Comparison of ENCODE assay signal across 18 cellular contexts in the genomic region with DNA sequence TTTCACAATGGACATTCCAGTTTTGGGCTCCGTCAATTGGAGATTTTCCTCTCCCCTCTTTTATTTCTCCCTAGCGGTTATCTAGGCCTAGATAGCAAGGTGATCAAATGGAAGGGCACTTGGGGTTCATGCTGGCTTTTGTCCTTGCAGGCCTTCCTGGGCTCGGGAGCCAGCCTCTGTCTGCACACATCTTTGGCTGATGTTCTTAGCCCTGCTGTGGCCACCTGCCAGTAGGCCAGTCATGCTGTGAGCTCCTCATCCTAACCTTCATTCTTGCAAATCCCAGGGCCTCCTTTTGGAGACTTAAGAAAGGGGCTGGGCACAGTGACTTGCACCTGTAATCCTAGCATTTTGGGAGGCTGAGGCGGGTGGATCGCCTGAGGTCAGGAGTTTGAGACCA. TPM values are rescaled to one million over a fixed set of nuclear protein-coding genes. Genes with fewer than 3 reads are reported as not detected.
DNase-seq lines count a peak whose midpoint lies in the region; ATAC-seq, FAIRE-seq and TF ChIP-seq lines count a peak whose summit lies in the region.
"Had no signal": no experiment of that assay in that cellular context is flagged by ENCODE, and none has a peak within 500 bp of the region (broad histone marks: within the 10 kb centered on the region; RNA-seq: fewer than 3 reads in every experiment).

No MANE protein-coding gene starts in this region.

- no peaks in the 10 kb centered on the region for H3K9me2 ChIP-seq in GM23248 (ENCODE audit: insufficient read depth)

- H3K9me3 ChIP-seq in GM23248 (ENCODE audit: low read depth): no peaks in the 10 kb centered on the region
- no peaks in the 10 kb centered on the region for H3K9me3 ChIP-seq in HepG2 (ENCODE audit: low read length)

- TF ChIP-seq RAD21 in HepG2 (CRISPR knock-in tag; IDR thresholded peaks at IDR 0.05): no peak

- no peaks in the 10 kb centered on the region for H3K36me3 ChIP-seq in GM23248 (ENCODE audit: low read depth)
- H3K36me3 ChIP-seq in HepG2 (replicated peaks in 1 of 2; ENCODE audit: control insufficient read depth in 1 of 2, insufficient read depth in 2 of 2, low read length in 2 of 2): no peaks in the 10 kb centered on the region
- no peaks in the 10 kb centered on the region for H3K36me3 ChIP-seq in H7 (replicated peaks; ENCODE audit: control insufficient read depth, insufficient read depth, low read length)

- H3K4me3 ChIP-seq in GM23248: no peak overlapping the region
- no peak overlapping the region for H3K4me3 ChIP-seq in HepG2 (replicated peaks in 1 of 3; ENCODE audit: insufficient read depth in 1 of 3, low read depth in 2 of 3, low read length in 3 of 3)
- H3K4me3 ChIP-seq in H7 (ENCODE audit: insufficient read depth, low read depth, low read length): no peak overlapping the region

- in situ Hi-C loops in GM23248 (cut with MboI): no loop called here
- in situ Hi-C loops in HepG2 (cut with HindIII; ENCODE audit: extremely low pct_ligation_motif_present, low pct_unique_long_range_greater_than_20kb): no loop called here

- intact Hi-C loops in HepG2 (cut with micrococcal nuclease; ENCODE audit: unreplicated experiment): no loop called here

- H3K27me3 ChIP-seq in GM23248 (replicated peaks; ENCODE audit: insufficient read depth): no peaks in the 10 kb centered on the region; the same call in 1 of the 2 replicates
- H3K27me3 ChIP-seq in HepG2 (ENCODE audit: control insufficient read depth in 1 of 2, insufficient read depth in 2 of 2, low read length in 2 of 2): peaks cover 7 to 43% of the 10 kb centered on the region in 2 experiments
- H3K27me3 ChIP-seq in H7 (ENCODE audit: control insufficient read depth, insufficient read depth, low read length): no peaks in the 10 kb centered on the region

- no peak for TF ChIP-seq POLR2A in HepG2 (IDR thresholded peaks at IDR 0.05; ENCODE audit: insufficient read depth in 1 of 2, low read depth in 2 of 2, low read length in 2 of 2)

- DNase-seq in GM23248 (peak; percentile 33), HepG2 (ENCODE audit: low spot score) (no peak), H7 (no peak)
- DNase-seq: 8988T; DMS79 treated with DMSO at 0.1 percent for 48 hours; NCI-H1417; NCI-H187; NCI-H2107; NCI-H510A; NCI-H748 treated with DMSO at 0.1 percent for 48 hours; NK-92 treated with Interleukin-12 subunit alpha and Interleukin-12 subunit beta, amount 100 ng/mL, for 24 hours had no signal

- no peak for FAIRE-seq in HepG2 (lab: Jason Lieb, UNC)
- FAIRE-seq: H1, RCC 7860 had no signal

- H3K27ac ChIP-seq in GM23248 (no peak overlapping the region), HepG2 (ENCODE audit: extremely low read length, insufficient read depth, low read length) (no peak overlapping the region)
- H3K27ac ChIP-seq: KMS-11 had no signal

- WGBS in GM23248 (ENCODE audit: low coverage in 1 of 2, low lambda C conversion rate in 2 of 2, missing lambda C conversion rate in 2 of 2), 2 experiments: 84 to 93% methylated on average over 5 of the region's 5 CpGs
- 42% methylated on average over 5 of the region's 5 CpGs for WGBS in HepG2 (ENCODE audit: low lambda C conversion rate)

- TF ChIP-seq EP300 in HepG2 (IDR thresholded peaks at IDR 0.05; ENCODE audit: low read depth in 2 of 2, low read length in 2 of 2) (no peak), HepG2 (CRISPR knock-in tag; IDR thresholded peaks at IDR 0.05; ENCODE audit: borderline replicate concordance) (no peak)

- POLR2A ChIA-PET in HepG2 (lab: Yijun Ruan, JAX): no interaction called here

- H4K20me1 ChIP-seq in GM23248 (ENCODE audit: insufficient read depth) (no peaks in the 10 kb centered on the region), HepG2 (ENCODE audit: insufficient read depth, low read length) (no peaks in the 10 kb centered on the region)

- TF ChIP-seq CTCF in HepG2 (CRISPR knock-in tag; IDR thresholded peaks at IDR 0.05): no peak

- H3K9ac ChIP-seq in GM23248 (no peak overlapping the region), HepG2 (ENCODE audit: insufficient read depth, low read depth, low read length) (no peak overlapping the region)
- H3K9ac ChIP-seq: KMS-11 had no signal

- CTCF ChIA-PET in HepG2 (lab: Yijun Ruan, JAX; ENCODE audit: low intra/inter-chr PET ratio, low total read pairs): no interaction called here

- no peak overlapping the region for H2AFZ ChIP-seq in GM23248
- H2AFZ ChIP-seq in HepG2 (ENCODE audit: low read length): no peak overlapping the region

- ATAC-seq in HepG2: no peak
- no peak for ATAC-seq in SK-N-SH treated with all-trans-retinoic acid at 6 μM for 48 hours
- ATAC-seq: Right ventricle myocardium inferior had no signal

- no peaks in the 10 kb centered on the region for H3K4me1 ChIP-seq in GM23248 (ENCODE audit: insufficient read depth)
- H3K4me1 ChIP-seq in HepG2 (ENCODE audit: insufficient read depth, low read length): peaks cover 31% of the 10 kb centered on the region

- no TSS peak for BruUV-seq in HepG2 (replicated peaks; lab: Mats Ljungman, UMichigan)

- H3K79me2 ChIP-seq in GM23248 (ENCODE audit: insufficient read depth) (no peaks in the 10 kb centered on the region), HepG2 (ENCODE audit: insufficient read depth, low read length) (no peaks in the 10 kb centered on the region)

- H3K4me2 ChIP-seq in GM23248 (ENCODE audit: unreplicated experiment): no peak overlapping the region
- H3K4me2 ChIP-seq in HepG2 (ENCODE audit: low read depth, low read length): no peak overlapping the region
- H3K4me2 ChIP-seq: KMS-11 had no signal

- no peaks in the 10 kb centered on the region for H3F3A ChIP-seq in GM23248 (ENCODE audit: insufficient read depth)

RNA-seq across cellular contexts. Expression of gene TIE1, which starts 13.5 kb away (rescaled TPM):
- total RNA-seq in GM23248 (2014; rRNA removed; shearing (Covaris generic)): not detected in 2 replicates
- polyA plus RNA-seq in GM23248 (2016; fragmentation: Nextera tagmentation; extraction: Ambion mirVana): 0.10 and 0.21 TPM in 2 replicates
- 0.20 and 0.84 TPM in 2 replicates for total RNA-seq in HepG2 (2016; rRNA removed; fragmentation: Illumina TruSeq; extraction: Trizol)
- total RNA-seq in HepG2 (2016; cell fraction: cytosol; rRNA removed; fragmentation: Illumina TruSeq; extraction: Trizol; ENCODE audit: low read depth): not detected in 2 replicates
- total RNA-seq in HepG2 (2016; cell fraction: insoluble cytoplasmic fraction; rRNA removed; fragmentation: Illumina TruSeq; extraction: Trizol): 0.30 and 0.76 TPM in 2 replicates
- 0.10 and 0.19 TPM in 2 replicates for total RNA-seq in HepG2 (2016; cell fraction: membrane; rRNA removed; fragmentation: Illumina TruSeq; extraction: Trizol)
- 1.3 TPM in 2 replicates for total RNA-seq in HepG2 (2016; cell fraction: nucleus; rRNA removed; fragmentation: Illumina TruSeq; extraction: Trizol)
- polyA plus RNA-seq in HepG2 (2011; rRNA removed): 0.58 and 2.5 TPM in 2 replicates
- polyA plus RNA-seq in HepG2 (2011; cell fraction: cytosol; rRNA removed): 0.72 and 1.1 TPM in 2 replicates
- polyA plus RNA-seq in HepG2 (2011; cell fraction: nucleus; rRNA removed): 2.4 and 4.2 TPM in 2 replicates
- polyA plus RNA-seq in HepG2 (2012): 0.35 and 1.3 TPM in 2 replicates
- polyA plus RNA-seq in HepG2 (2016; cell fraction: cytosol; fragmentation: Illumina TruSeq; extraction: Trizol; ENCODE audit: low read depth): 0.09 and 0.11 TPM in 2 replicates
- 0.36 and 0.49 TPM in 2 replicates for polyA plus RNA-seq in HepG2 (2016; cell fraction: insoluble cytoplasmic fraction; fragmentation: Illumina TruSeq; extraction: Trizol; ENCODE audit: low read depth)
- 0.06 and 0.20 TPM in 2 replicates for polyA plus RNA-seq in HepG2 (2016; cell fraction: membrane; fragmentation: Illumina TruSeq; extraction: Trizol; ENCODE audit: low read depth)
- 0.96 and 1.3 TPM in 2 replicates for polyA plus RNA-seq in HepG2 (2016; cell fraction: nucleus; fragmentation: Illumina TruSeq; extraction: Trizol; ENCODE audit: insufficient read depth, low read depth)
- 4.2 TPM in 1 of 2 replicates, not detected in the other for polyA minus RNA-seq in HepG2 (2011; rRNA and poly(A)+ RNA removed; ENCODE audit: low replicate concordance)
- polyA minus RNA-seq in HepG2 (2011; cell fraction: cytosol; rRNA and poly(A)+ RNA removed): 0.88 and 2.3 TPM in 2 replicates
- polyA minus RNA-seq in HepG2 (2011; cell fraction: nucleus; rRNA and poly(A)+ RNA removed): 0.75 and 0.77 TPM in 2 replicates
- total RNA-seq in H7 (2014; rRNA removed; shearing (Covaris generic)): 2.6 and 5.4 TPM in 2 replicates
- polyA plus RNA-seq: CD14-positive monocyte had no signal

RNA-seq across cellular contexts. Expression of gene MPL, which starts 23.4 kb away (rescaled TPM):
- not detected in 2 replicates for total RNA-seq in GM23248 (2014; rRNA removed; shearing (Covaris generic))
- polyA plus RNA-seq in GM23248 (2016; fragmentation: Nextera tagmentation; extraction: Ambion mirVana): not detected in 2 replicates
- total RNA-seq in HepG2 (2016; rRNA removed; fragmentation: Illumina TruSeq; extraction: Trizol): not detected in 2 replicates
- total RNA-seq in HepG2 (2016; cell fraction: cytosol; rRNA removed; fragmentation: Illumina TruSeq; extraction: Trizol; ENCODE audit: low read depth): 0.30 TPM in 1 of 2 replicates, not detected in the other
- total RNA-seq in HepG2 (2016; cell fraction: insoluble cytoplasmic fraction; rRNA removed; fragmentation: Illumina TruSeq; extraction: Trizol): not detected in 2 replicates
- total RNA-seq in HepG2 (2016; cell fraction: membrane; rRNA removed; fragmentation: Illumina TruSeq; extraction: Trizol): not detected in 2 replicates
- not detected in 2 replicates for total RNA-seq in HepG2 (2016; cell fraction: nucleus; rRNA removed; fragmentation: Illumina TruSeq; extraction: Trizol)
- polyA plus RNA-seq in HepG2 (2011; rRNA removed): not detected in 2 replicates
- polyA plus RNA-seq in HepG2 (2011; cell fraction: cytosol; rRNA removed): not detected in 2 replicates
- not detected in 2 replicates for polyA plus RNA-seq in HepG2 (2011; cell fraction: nucleus; rRNA removed)
- not detected in 2 replicates for polyA plus RNA-seq in HepG2 (2012)
- not detected in 2 replicates for polyA plus RNA-seq in HepG2 (2016; cell fraction: cytosol; fragmentation: Illumina TruSeq; extraction: Trizol; ENCODE audit: low read depth)
- polyA plus RNA-seq in HepG2 (2016; cell fraction: insoluble cytoplasmic fraction; fragmentation: Illumina TruSeq; extraction: Trizol; ENCODE audit: low read depth): 0.12 TPM in 1 of 2 replicates, not detected in the other
- polyA plus RNA-seq in HepG2 (2016; cell fraction: membrane; fragmentation: Illumina TruSeq; extraction: Trizol; ENCODE audit: low read depth): not detected in 2 replicates
- not detected in 2 replicates for polyA plus RNA-seq in HepG2 (2016; cell fraction: nucleus; fragmentation: Illumina TruSeq; extraction: Trizol; ENCODE audit: insufficient read depth, low read depth)
- 0.54 TPM in 1 of 2 replicates, not detected in the other for polyA minus RNA-seq in HepG2 (2011; rRNA and poly(A)+ RNA removed; ENCODE audit: low replicate concordance)
- not detected in 2 replicates for polyA minus RNA-seq in HepG2 (2011; cell fraction: cytosol; rRNA and poly(A)+ RNA removed)
- polyA minus RNA-seq in HepG2 (2011; cell fraction: nucleus; rRNA and poly(A)+ RNA removed): not detected in 2 replicates
- 0.48 TPM in 1 of 2 replicates, not detected in the other for total RNA-seq in H7 (2014; rRNA removed; shearing (Covaris generic))
- total RNA-seq: H1 had no signal
- polyA plus RNA-seq: AG04450, CD14-positive monocyte had no signal

RNA-seq across cellular contexts. Expression of gene C1orf210, which starts 28.9 kb away (rescaled TPM):
- not detected in 2 replicates for total RNA-seq in GM23248 (2014; rRNA removed; shearing (Covaris generic))
- polyA plus RNA-seq in GM23248 (2016; fragmentation: Nextera tagmentation; extraction: Ambion mirVana) (not detected in 2 replicates), HepG2 (2011; rRNA removed) (5.1 and 7.1 TPM in 2 replicates)
- total RNA-seq in HepG2 (2016; rRNA removed; fragmentation: Illumina TruSeq; extraction: Trizol): 0.49 and 0.52 TPM in 2 replicates
- total RNA-seq in HepG2 (2016; cell fraction: cytosol; rRNA removed; fragmentation: Illumina TruSeq; extraction: Trizol; ENCODE audit: low read depth): 0.44 TPM in 1 of 2 replicates, not detected in the other
- total RNA-seq in HepG2 (2016; cell fraction: insoluble cytoplasmic fraction; rRNA removed; fragmentation: Illumina TruSeq; extraction: Trizol): 0.52 and 0.54 TPM in 2 replicates
- 0.45 and 0.71 TPM in 2 replicates for total RNA-seq in HepG2 (2016; cell fraction: membrane; rRNA removed; fragmentation: Illumina TruSeq; extraction: Trizol)
- total RNA-seq in HepG2 (2016; cell fraction: nucleus; rRNA removed; fragmentation: Illumina TruSeq; extraction: Trizol): 0.87 TPM in 1 of 2 replicates, not detected in the other
- 4.7 and 8.4 TPM in 2 replicates for polyA plus RNA-seq in HepG2 (2011; cell fraction: cytosol; rRNA removed)
- polyA plus RNA-seq in HepG2 (2011; cell fraction: nucleus; rRNA removed): 0.98 and 2.3 TPM in 2 replicates
- polyA plus RNA-seq in HepG2 (2012): 4.4 and 6.7 TPM in 2 replicates
- polyA plus RNA-seq in HepG2 (2016; cell fraction: cytosol; fragmentation: Illumina TruSeq; extraction: Trizol; ENCODE audit: low read depth): 0.37 and 0.51 TPM in 2 replicates
- polyA plus RNA-seq in HepG2 (2016; cell fraction: insoluble cytoplasmic fraction; fragmentation: Illumina TruSeq; extraction: Trizol; ENCODE audit: low read depth): 0.97 and 1.6 TPM in 2 replicates
- polyA plus RNA-seq in HepG2 (2016; cell fraction: membrane; fragmentation: Illumina TruSeq; extraction: Trizol; ENCODE audit: low read depth): 0.76 and 0.95 TPM in 2 replicates
- 0.73 and 0.75 TPM in 2 replicates for polyA plus RNA-seq in HepG2 (2016; cell fraction: nucleus; fragmentation: Illumina TruSeq; extraction: Trizol; ENCODE audit: insufficient read depth, low read depth)
- 2.2 TPM in 1 of 2 replicates, not detected in the other for polyA minus RNA-seq in HepG2 (2011; rRNA and poly(A)+ RNA removed; ENCODE audit: low replicate concordance)
- polyA minus RNA-seq in HepG2 (2011; cell fraction: cytosol; rRNA and poly(A)+ RNA removed): 0.97 and 1.5 TPM in 2 replicates
- 1.4 TPM in 1 of 2 replicates, not detected in the other for polyA minus RNA-seq in HepG2 (2011; cell fraction: nucleus; rRNA and poly(A)+ RNA removed)
- total RNA-seq in H7 (2014; rRNA removed; shearing (Covaris generic)): 1.5 and 2.0 TPM in 2 replicates
- total RNA-seq: Right ventricle myocardium inferior had no signal
- polyA plus RNA-seq: AG04450, CD14-positive monocyte had no signal

RNA-seq across cellular contexts. Expression of gene TMEM125, which starts 44.5 kb away (rescaled TPM):
- total RNA-seq in GM23248 (2014; rRNA removed; shearing (Covaris generic)): not detected in 2 replicates
- polyA plus RNA-seq in GM23248 (2016; fragmentation: Nextera tagmentation; extraction: Ambion mirVana): not detected in 2 replicates
- not detected in 2 replicates for total RNA-seq in HepG2 (2016; rRNA removed; fragmentation: Illumina TruSeq; extraction: Trizol)
- total RNA-seq in HepG2 (2016; cell fraction: cytosol; rRNA removed; fragmentation: Illumina TruSeq; extraction: Trizol; ENCODE audit: low read depth): not detected in 2 replicates
- total RNA-seq in HepG2 (2016; cell fraction: insoluble cytoplasmic fraction; rRNA removed; fragmentation: Illumina TruSeq; extraction: Trizol): not detected in 2 replicates
- not detected in 2 replicates for total RNA-seq in HepG2 (2016; cell fraction: membrane; rRNA removed; fragmentation: Illumina TruSeq; extraction: Trizol)
- not detected in 2 replicates for total RNA-seq in HepG2 (2016; cell fraction: nucleus; rRNA removed; fragmentation: Illumina TruSeq; extraction: Trizol)
- 0.03 TPM in 1 of 2 replicates, not detected in the other for polyA plus RNA-seq in HepG2 (2011; rRNA removed)
- 0.08 TPM in 2 replicates for polyA plus RNA-seq in HepG2 (2011; cell fraction: cytosol; rRNA removed)
- 0.09 TPM in 1 of 2 replicates, not detected in the other for polyA plus RNA-seq in HepG2 (2011; cell fraction: nucleus; rRNA removed)
- 0.07 TPM in 1 of 2 replicates, not detected in the other for polyA plus RNA-seq in HepG2 (2012)
- not detected in 2 replicates for polyA plus RNA-seq in HepG2 (2016; cell fraction: cytosol; fragmentation: Illumina TruSeq; extraction: Trizol; ENCODE audit: low read depth)
- polyA plus RNA-seq in HepG2 (2016; cell fraction: insoluble cytoplasmic fraction; fragmentation: Illumina TruSeq; extraction: Trizol; ENCODE audit: low read depth): not detected in 2 replicates
- polyA plus RNA-seq in HepG2 (2016; cell fraction: membrane; fragmentation: Illumina TruSeq; extraction: Trizol; ENCODE audit: low read depth): not detected in 2 replicates
- not detected in 2 replicates for polyA plus RNA-seq in HepG2 (2016; cell fraction: nucleus; fragmentation: Illumina TruSeq; extraction: Trizol; ENCODE audit: insufficient read depth, low read depth)
- 0.22 TPM in 1 of 2 replicates, not detected in the other for polyA minus RNA-seq in HepG2 (2011; rRNA and poly(A)+ RNA removed; ENCODE audit: low replicate concordance)
- not detected in 2 replicates for polyA minus RNA-seq in HepG2 (2011; cell fraction: cytosol; rRNA and poly(A)+ RNA removed)
- not detected in 2 replicates for polyA minus RNA-seq in HepG2 (2011; cell fraction: nucleus; rRNA and poly(A)+ RNA removed)
- total RNA-seq in H7 (2014; rRNA removed; shearing (Covaris generic)): 11.1 and 13.0 TPM in 2 replicates
- total RNA-seq: Right ventricle myocardium inferior had no signal
- polyA plus RNA-seq: AG04450, CD14-positive monocyte had no signal

RNA-seq across cellular contexts. Expression of gene CDC20, which starts 44.5 kb away (rescaled TPM):
- total RNA-seq in GM23248 (2014; rRNA removed; shearing (Covaris generic)): 50.2 and 50.9 TPM in 2 replicates
- polyA plus RNA-seq in GM23248 (2016; fragmentation: Nextera tagmentation; extraction: Ambion mirVana) (48.9 and 55.8 TPM in 2 replicates), HepG2 (2011; rRNA removed) (39.5 and 57.9 TPM in 2 replicates)
- 90.0 and 97.8 TPM in 2 replicates for total RNA-seq in HepG2 (2016; rRNA removed; fragmentation: Illumina TruSeq; extraction: Trizol)
- 46.4 and 52.0 TPM in 2 replicates for total RNA-seq in HepG2 (2016; cell fraction: cytosol; rRNA removed; fragmentation: Illumina TruSeq; extraction: Trizol; ENCODE audit: low read depth)
- total RNA-seq in HepG2 (2016; cell fraction: insoluble cytoplasmic fraction; rRNA removed; fragmentation: Illumina TruSeq; extraction: Trizol): 83.1 and 89.9 TPM in 2 replicates
- total RNA-seq in HepG2 (2016; cell fraction: membrane; rRNA removed; fragmentation: Illumina TruSeq; extraction: Trizol): 44.6 and 48.1 TPM in 2 replicates
- 41.5 and 42.9 TPM in 2 replicates for total RNA-seq in HepG2 (2016; cell fraction: nucleus; rRNA removed; fragmentation: Illumina TruSeq; extraction: Trizol)
- 30.0 and 51.5 TPM in 2 replicates for polyA plus RNA-seq in HepG2 (2011; cell fraction: cytosol; rRNA removed)
- polyA plus RNA-seq in HepG2 (2011; cell fraction: nucleus; rRNA removed): 32.3 and 62.8 TPM in 2 replicates
- polyA plus RNA-seq in HepG2 (2012): 30.3 and 42.3 TPM in 2 replicates
- polyA plus RNA-seq in HepG2 (2016; cell fraction: cytosol; fragmentation: Illumina TruSeq; extraction: Trizol; ENCODE audit: low read depth): 55.7 and 55.8 TPM in 2 replicates
- 111 and 128 TPM in 2 replicates for polyA plus RNA-seq in HepG2 (2016; cell fraction: insoluble cytoplasmic fraction; fragmentation: Illumina TruSeq; extraction: Trizol; ENCODE audit: low read depth)
- polyA plus RNA-seq in HepG2 (2016; cell fraction: membrane; fragmentation: Illumina TruSeq; extraction: Trizol; ENCODE audit: low read depth): 48.3 and 54.4 TPM in 2 replicates
- 82.6 and 84.9 TPM in 2 replicates for polyA plus RNA-seq in HepG2 (2016; cell fraction: nucleus; fragmentation: Illumina TruSeq; extraction: Trizol; ENCODE audit: insufficient read depth, low read depth)
- polyA minus RNA-seq in HepG2 (2011; rRNA and poly(A)+ RNA removed; ENCODE audit: low replicate concordance): 131 and 377 TPM in 2 replicates
- 20.8 and 38.2 TPM in 2 replicates for polyA minus RNA-seq in HepG2 (2011; cell fraction: cytosol; rRNA and poly(A)+ RNA removed)
- polyA minus RNA-seq in HepG2 (2011; cell fraction: nucleus; rRNA and poly(A)+ RNA removed): 12.4 and 21.2 TPM in 2 replicates
- 493 and 564 TPM in 2 replicates for total RNA-seq in H7 (2014; rRNA removed; shearing (Covaris generic))
